Comparison of ENCODE assay signal across 17 cellular contexts in genomic region chr9:127506117-127506813, GRCh38. TPM values are rescaled to one million over a fixed set of nuclear protein-coding genes. Genes with fewer than 3 reads are reported as not detected.
DNase-seq lines count a peak whose midpoint lies in the region; ATAC-seq, FAIRE-seq and TF ChIP-seq lines count a peak whose summit lies in the region.
"Had no signal": no experiment of that assay in that cellular context is flagged by ENCODE, and none has a peak within 500 bp of the region (broad histone marks: within the 10 kb centered on the region; RNA-seq: fewer than 3 reads in every experiment).

No MANE protein-coding gene starts in this region.

- TF ChIP-seq EP300 in HepG2 (IDR thresholded peaks at IDR 0.05; ENCODE audit: low read depth in 2 of 2, low read length in 2 of 2) (no peak), HepG2 (CRISPR knock-in tag; IDR thresholded peaks at IDR 0.05; ENCODE audit: borderline replicate concordance) (no peak)

- H4K12ac ChIP-seq in trophoblast cell (ENCODE audit: low read depth, low read length): no peak overlapping the region

- TSS peak; percentile 60 for BruUV-seq in HepG2 (replicated peaks; lab: Mats Ljungman, UMichigan)

- H3K27me3 Mint-ChIP-seq in astrocyte (ENCODE audit: low read depth, unreplicated experiment): no peaks in the 10 kb centered on the region
- H3K27me3 Mint-ChIP-seq: activated CD4-positive, alpha-beta T cell treated with anti-CD3 and anti-CD28 coated beads for 36 hours; activated naive CD8-positive, alpha-beta T cell treated with anti-CD3 and anti-CD28 coated beads, Interleukin-2, amount 10 ng/mL, durations not matched to agents 7 days and 5 days; stimulated activated naive CD8-positive, alpha-beta T cell treated with anti-CD3 and anti-CD28 coated beads, Interleukin-15, Interleukin-2, amounts not matched to agents 100 ng/mL and 50 ng/mL, for 24 hours had no signal

- ATAC-seq in HepG2 (no peak), right lobe of liver (no peak)

- no peak overlapping the region for H2BK5ac ChIP-seq in trophoblast cell (ENCODE audit: low read depth, low read length, poor library complexity)

- H3K23ac ChIP-seq in trophoblast cell (ENCODE audit: low read length): no peak overlapping the region

- peaks cover 4% of the 10 kb centered on the region for H3K36me3 Mint-ChIP-seq in astrocyte (ENCODE audit: low read depth, unreplicated experiment)

- H3K79me2 ChIP-seq in HepG2 (ENCODE audit: insufficient read depth, low read length) (no peaks in the 10 kb centered on the region), astrocyte (ENCODE audit: insufficient read depth, low read length) (peaks cover 35% of the 10 kb centered on the region), trophoblast cell (ENCODE audit: control insufficient read depth, insufficient read depth, low read length, poor library complexity) (no peaks in the 10 kb centered on the region)

- H3K4me3 Mint-ChIP-seq in astrocyte (ENCODE audit: unreplicated experiment): no peak overlapping the region
- H3K4me3 Mint-ChIP-seq: activated CD4-positive, alpha-beta T cell treated with anti-CD3 and anti-CD28 coated beads for 36 hours; activated naive CD8-positive, alpha-beta T cell treated with anti-CD3 and anti-CD28 coated beads, Interleukin-2, amount 10 ng/mL, durations not matched to agents 7 days and 5 days; stimulated activated naive CD8-positive, alpha-beta T cell treated with anti-CD3 and anti-CD28 coated beads, Interleukin-15, Interleukin-2, amounts not matched to agents 100 ng/mL and 50 ng/mL, for 24 hours had no signal

- TF ChIP-seq RAD21 in HepG2 (CRISPR knock-in tag; IDR thresholded peaks at IDR 0.05): no peak

- WGBS in HepG2 (ENCODE audit: low lambda C conversion rate): 95% methylated on average over 10 of the region's 12 CpGs
- 82% methylated on average over 4 of the region's 12 CpGs for WGBS in right lobe of liver (ENCODE audit: insufficient coverage, low coverage, low lambda C conversion rate, missing lambda C conversion rate)
- WGBS in trophoblast cell (ENCODE audit: extremely low coverage, insufficient coverage, insufficient read length): no CpG with 5 or more reads among the region's 12 CpGs

- CTCF ChIA-PET in HepG2 (lab: Yijun Ruan, JAX; ENCODE audit: low intra/inter-chr PET ratio, low total read pairs): interaction anchor here (0.7 to 3.8 kb wide), 2 partner anchors 73 to 80 kb away, joined by 3 to 48 read pairs; no protein-coding TSS in a partner anchor

- TF ChIP-seq CTCF in HepG2 (CRISPR knock-in tag; IDR thresholded peaks at IDR 0.05) (no peak), right lobe of liver (IDR thresholded peaks at IDR 0.05) (no peak), astrocyte (IDR thresholded peaks at IDR 0.05; ENCODE audit: insufficient read depth, low read depth, low read length) (no peak)

- H3K4me1 ChIP-seq in HepG2 (ENCODE audit: insufficient read depth, low read length): no peaks in the 10 kb centered on the region
- H3K4me1 ChIP-seq in right lobe of liver: no peaks in the 10 kb centered on the region
- peaks cover 38% of the 10 kb centered on the region for H3K4me1 ChIP-seq in astrocyte (ENCODE audit: insufficient read depth, low read length)
- H3K4me1 ChIP-seq in trophoblast cell (ENCODE audit: control insufficient read depth in 1 of 2, insufficient read depth in 2 of 2, low read length in 2 of 2): peaks cover 9 to 15% of the 10 kb centered on the region in 2 experiments
- H3K4me1 ChIP-seq: Caco-2 had no signal

- H2BK120ac ChIP-seq in trophoblast cell (ENCODE audit: insufficient read depth, low read length, poor library complexity): no peak overlapping the region

- H3K36me3 ChIP-seq in HepG2 (replicated peaks in 1 of 2; ENCODE audit: control insufficient read depth in 1 of 2, insufficient read depth in 2 of 2, low read length in 2 of 2): peaks cover 6 to 26% of the 10 kb centered on the region in 2 experiments; a peak in 4 of 5 replicates
- no peaks in the 10 kb centered on the region for H3K36me3 ChIP-seq in right lobe of liver
- peaks cover 16% of the 10 kb centered on the region for H3K36me3 ChIP-seq in astrocyte (ENCODE audit: insufficient read depth, low read length)
- peaks cover 71 to 73% of the 10 kb centered on the region in 2 experiments for H3K36me3 ChIP-seq in trophoblast cell (ENCODE audit: control insufficient read depth in 1 of 2, insufficient read depth in 2 of 2, low read length in 2 of 2)

- peak overlapping the region; percentile 6 for H2BK12ac ChIP-seq in trophoblast cell (ENCODE audit: low read length)

- H3K4me3 ChIP-seq in HepG2 (replicated peaks in 1 of 3; ENCODE audit: insufficient read depth in 1 of 3, low read depth in 2 of 3, low read length in 3 of 3): no peak overlapping the region
- no peak overlapping the region for H3K4me3 ChIP-seq in right lobe of liver
- H3K4me3 ChIP-seq in astrocyte (ENCODE audit: insufficient read depth, low read depth, low read length): no peak overlapping the region
- H3K4me3 ChIP-seq in trophoblast cell (ENCODE audit: low read depth, low read length): no peak overlapping the region

- H3K18ac ChIP-seq in trophoblast cell (ENCODE audit: low read length): peak overlapping the region; percentile 27

- H2AFZ ChIP-seq in HepG2 (ENCODE audit: low read length) (no peak overlapping the region), astrocyte (ENCODE audit: low read depth, low read length) (no peak overlapping the region), trophoblast cell (ENCODE audit: insufficient read depth, low read length, poor library complexity) (no peak overlapping the region)

- H3K9me3 Mint-ChIP-seq in astrocyte (ENCODE audit: unreplicated experiment): no peaks in the 10 kb centered on the region
- H3K9me3 Mint-ChIP-seq: activated naive CD8-positive, alpha-beta T cell treated with anti-CD3 and anti-CD28 coated beads, Interleukin-2, amount 10 ng/mL, durations not matched to agents 7 days and 5 days; stimulated activated naive CD8-positive, alpha-beta T cell treated with anti-CD3 and anti-CD28 coated beads, Interleukin-15, Interleukin-2, amounts not matched to agents 100 ng/mL and 50 ng/mL, for 24 hours had no signal

- H3K79me1 ChIP-seq in trophoblast cell (ENCODE audit: low read length): peaks cover 2% of the 10 kb centered on the region

- H4K20me1 ChIP-seq in HepG2 (ENCODE audit: insufficient read depth, low read length) (0 out of 2 replicates have a peak, but pooled peaks cover 3% of the 10 kb centered on the region), astrocyte (ENCODE audit: insufficient read depth, low read length) (peaks cover 52% of the 10 kb centered on the region)

- FAIRE-seq in HepG2 (lab: Jason Lieb, UNC) (no peak), astrocyte (lab: Jason Lieb, UNC) (no peak)
- FAIRE-seq: small intestine had no signal

- POLR2A ChIA-PET in HepG2 (lab: Yijun Ruan, JAX): no interaction called here

- H2AK5ac ChIP-seq in trophoblast cell (ENCODE audit: low read length): peak overlapping the region; percentile 18

- in situ Hi-C loops in HepG2 (cut with HindIII; ENCODE audit: extremely low pct_ligation_motif_present, low pct_unique_long_range_greater_than_20kb): loop anchor here (10.0 kb wide), 2 partner anchors 229 to 419 kb away; partner anchors contain the start of gene TOR2A

- no peak overlapping the region for H3K27ac ChIP-seq in HepG2 (ENCODE audit: extremely low read length, insufficient read depth, low read length)
- H3K27ac ChIP-seq in right lobe of liver: no peak overlapping the region
- H3K27ac ChIP-seq in astrocyte (ENCODE audit: low read depth, low read length): peak overlapping the region; percentile 34
- no peak overlapping the region for H3K27ac ChIP-seq in trophoblast cell (ENCODE audit: low read depth, low read length)

- peak overlapping the region; percentile 69 for H3K27ac Mint-ChIP-seq in astrocyte (ENCODE audit: unreplicated experiment)
- H3K27ac Mint-ChIP-seq: activated CD4-positive, alpha-beta T cell treated with anti-CD3 and anti-CD28 coated beads for 36 hours; activated naive CD8-positive, alpha-beta T cell treated with anti-CD3 and anti-CD28 coated beads, Interleukin-2, amount 10 ng/mL, durations not matched to agents 7 days and 5 days; stimulated activated naive CD8-positive, alpha-beta T cell treated with anti-CD3 and anti-CD28 coated beads, Interleukin-15, Interleukin-2, amounts not matched to agents 100 ng/mL and 50 ng/mL, for 24 hours had no signal

- TF ChIP-seq POLR2A in HepG2 (IDR thresholded peaks at IDR 0.05; ENCODE audit: insufficient read depth in 1 of 2, low read depth in 2 of 2, low read length in 2 of 2): no peak
- TF ChIP-seq POLR2A in right lobe of liver (IDR thresholded peaks at IDR 0.05): no peak

- H4K91ac ChIP-seq in trophoblast cell (ENCODE audit: low read depth, low read length): no peak overlapping the region

- H3K27me3 ChIP-seq in HepG2 (ENCODE audit: control insufficient read depth in 1 of 2, insufficient read depth in 2 of 2, low read length in 2 of 2): no peaks in the 10 kb centered on the region
- no peaks in the 10 kb centered on the region for H3K27me3 ChIP-seq in right lobe of liver
- no peaks in the 10 kb centered on the region for H3K27me3 ChIP-seq in astrocyte (ENCODE audit: insufficient read depth, low read length)
- no peaks in the 10 kb centered on the region for H3K27me3 ChIP-seq in trophoblast cell (ENCODE audit: insufficient read depth, low read length)

- H3K4me1 Mint-ChIP-seq in astrocyte (ENCODE audit: low read depth, unreplicated experiment): peaks cover 12% of the 10 kb centered on the region
- H3K4me1 Mint-ChIP-seq: activated CD4-positive, alpha-beta T cell treated with anti-CD3 and anti-CD28 coated beads for 36 hours had no signal

- DNase-seq in HepG2 (ENCODE audit: low spot score): no peak
- DNase-seq in right lobe of liver: no peak
- no peak for DNase-seq in astrocyte (ENCODE audit: low read depth)
- no peak for DNase-seq in trophoblast cell
- no peak for DNase-seq in activated effector memory CD4-positive, alpha-beta T cell treated with anti-CD3 and anti-CD28 coated beads, Interleukin-2, amount 50 U/mL, for 16 hours
- no peak for DNase-seq in NCI-H146 (lab: John Stamatoyannopoulos, UW)
- DNase-seq in activated CD4-positive, alpha-beta T cell treated with anti-CD3 and anti-CD28 coated beads for 1 hour: no peak
- DNase-seq in NCI-H2081 (lab: John Stamatoyannopoulos, UW): no peak
- DNase-seq: activated T-cell treated with anti-CD3 and anti-CD28 coated beads for 4 hours, GF-D8, NCI-H1930, NCI-H748 treated with DMSO at 0.1 percent for 48 hours, small intestine had no signal

- H3K4me2 ChIP-seq in HepG2 (ENCODE audit: low read depth, low read length) (no peak overlapping the region), astrocyte (ENCODE audit: low read length) (no peak overlapping the region), trophoblast cell (ENCODE audit: low read length) (no peak overlapping the region)

- intact Hi-C loops in HepG2 (cut with micrococcal nuclease; ENCODE audit: unreplicated experiment): loop anchor here (10.0 kb wide), 1 partner anchor 219 kb away; no protein-coding TSS in a partner anchor
- intact Hi-C loops in right lobe of liver (cut with DNase I): loop anchor here (5.0 to 10.0 kb wide), 4 partner anchors 81 to 419 kb away; no protein-coding TSS in a partner anchor

- H3K9ac ChIP-seq in HepG2 (ENCODE audit: insufficient read depth, low read depth, low read length) (no peak overlapping the region), astrocyte (ENCODE audit: low read length) (peak overlapping the region; percentile 23), trophoblast cell (ENCODE audit: low read length) (no peak overlapping the region)

- H3K9me3 ChIP-seq in HepG2 (ENCODE audit: low read length) (no peaks in the 10 kb centered on the region), right lobe of liver (no peaks in the 10 kb centered on the region), astrocyte (ENCODE audit: insufficient read depth, low read depth, low read length) (no peaks in the 10 kb centered on the region), trophoblast cell (ENCODE audit: insufficient read depth, low read depth, low read length) (no peaks in the 10 kb centered on the region)
- H3K9me3 ChIP-seq: Caco-2 had no signal

- H3K14ac ChIP-seq in trophoblast cell (ENCODE audit: low read length): no peak overlapping the region

- H4K8ac ChIP-seq in trophoblast cell (ENCODE audit: low read depth, low read length): no peak overlapping the region

- no peak overlapping the region for H3K4ac ChIP-seq in trophoblast cell (ENCODE audit: low read depth, low read length)

RNA-seq across cellular contexts. Expression of gene LRSAM1, which starts 55.0 kb away (rescaled TPM):
- total RNA-seq in HepG2 (2016; rRNA removed; fragmentation: Illumina TruSeq; extraction: Trizol): 4.6 and 8.7 TPM in 2 replicates
- total RNA-seq in HepG2 (2016; cell fraction: cytosol; rRNA removed; fragmentation: Illumina TruSeq; extraction: Trizol; ENCODE audit: low read depth): 1.5 and 1.7 TPM in 2 replicates
- 4.2 and 9.8 TPM in 2 replicates for total RNA-seq in HepG2 (2016; cell fraction: insoluble cytoplasmic fraction; rRNA removed; fragmentation: Illumina TruSeq; extraction: Trizol)
- total RNA-seq in HepG2 (2016; cell fraction: membrane; rRNA removed; fragmentation: Illumina TruSeq; extraction: Trizol): 3.2 and 4.0 TPM in 2 replicates
- 9.5 and 16.9 TPM in 2 replicates for total RNA-seq in HepG2 (2016; cell fraction: nucleus; rRNA removed; fragmentation: Illumina TruSeq; extraction: Trizol)
- polyA plus RNA-seq in HepG2 (2011; rRNA removed): 10.2 and 12.2 TPM in 2 replicates
- 4.1 and 5.2 TPM in 2 replicates for polyA plus RNA-seq in HepG2 (2011; cell fraction: cytosol; rRNA removed)
- 68.4 and 76.1 TPM in 2 replicates for polyA plus RNA-seq in HepG2 (2011; cell fraction: nucleus; rRNA removed)
- 10.0 and 14.6 TPM in 2 replicates for polyA plus RNA-seq in HepG2 (2012)
- polyA plus RNA-seq in HepG2 (2016; cell fraction: cytosol; fragmentation: Illumina TruSeq; extraction: Trizol; ENCODE audit: low read depth): 1.2 and 1.5 TPM in 2 replicates
- 5.4 and 6.9 TPM in 2 replicates for polyA plus RNA-seq in HepG2 (2016; cell fraction: insoluble cytoplasmic fraction; fragmentation: Illumina TruSeq; extraction: Trizol; ENCODE audit: low read depth)
- 1.2 and 2.1 TPM in 2 replicates for polyA plus RNA-seq in HepG2 (2016; cell fraction: membrane; fragmentation: Illumina TruSeq; extraction: Trizol; ENCODE audit: low read depth)
- 21.9 and 22.1 TPM in 2 replicates for polyA plus RNA-seq in HepG2 (2016; cell fraction: nucleus; fragmentation: Illumina TruSeq; extraction: Trizol; ENCODE audit: insufficient read depth, low read depth)
- 7.6 and 11.4 TPM in 2 replicates for polyA minus RNA-seq in HepG2 (2011; rRNA and poly(A)+ RNA removed; ENCODE audit: low replicate concordance)
- 4.2 and 4.4 TPM in 2 replicates for polyA minus RNA-seq in HepG2 (2011; cell fraction: cytosol; rRNA and poly(A)+ RNA removed)
- 25.4 and 32.1 TPM in 2 replicates for polyA minus RNA-seq in HepG2 (2011; cell fraction: nucleus; rRNA and poly(A)+ RNA removed)
- total RNA-seq in right lobe of liver: 10 to 100 TPM in 5 of 6 experiments, 1 to 10 TPM in 1; 9.4 to 13.3 (median 12.1) TPM
- total RNA-seq in astrocyte: 18.7 and 22.2 TPM in 2 replicates
- 11.0 and 12.1 TPM in 2 replicates for polyA plus RNA-seq in trophoblast cell (2013)

RNA-seq across cellular contexts. Expression of gene RPL12, which starts 55.1 kb away (rescaled TPM):
- total RNA-seq in HepG2 (2016; rRNA removed; fragmentation: Illumina TruSeq; extraction: Trizol) (1,551 and 1,660 TPM in 2 replicates), right lobe of liver (100 to 1,000 TPM; 271 to 907 (median 364) TPM), astrocyte (1,037 and 1,189 TPM in 2 replicates)
- 6,549 and 6,971 TPM in 2 replicates for total RNA-seq in HepG2 (2016; cell fraction: cytosol; rRNA removed; fragmentation: Illumina TruSeq; extraction: Trizol; ENCODE audit: low read depth)
- total RNA-seq in HepG2 (2016; cell fraction: insoluble cytoplasmic fraction; rRNA removed; fragmentation: Illumina TruSeq; extraction: Trizol): 1,601 and 1,648 TPM in 2 replicates
- total RNA-seq in HepG2 (2016; cell fraction: membrane; rRNA removed; fragmentation: Illumina TruSeq; extraction: Trizol): 4,907 and 5,180 TPM in 2 replicates
- total RNA-seq in HepG2 (2016; cell fraction: nucleus; rRNA removed; fragmentation: Illumina TruSeq; extraction: Trizol): 525 and 558 TPM in 2 replicates
- polyA plus RNA-seq in HepG2 (2011; rRNA removed): 2,097 and 2,590 TPM in 2 replicates
- polyA plus RNA-seq in HepG2 (2011; cell fraction: cytosol; rRNA removed): 3,919 and 3,963 TPM in 2 replicates
- 619 and 713 TPM in 2 replicates for polyA plus RNA-seq in HepG2 (2011; cell fraction: nucleus; rRNA removed)
- polyA plus RNA-seq in HepG2 (2012): 2,179 and 2,497 TPM in 2 replicates
- 11,205 and 11,665 TPM in 2 replicates for polyA plus RNA-seq in HepG2 (2016; cell fraction: cytosol; fragmentation: Illumina TruSeq; extraction: Trizol; ENCODE audit: low read depth)
- polyA plus RNA-seq in HepG2 (2016; cell fraction: insoluble cytoplasmic fraction; fragmentation: Illumina TruSeq; extraction: Trizol; ENCODE audit: low read depth): 2,434 and 2,480 TPM in 2 replicates
- 6,884 and 7,463 TPM in 2 replicates for polyA plus RNA-seq in HepG2 (2016; cell fraction: membrane; fragmentation: Illumina TruSeq; extraction: Trizol; ENCODE audit: low read depth)
- 1,156 and 1,223 TPM in 2 replicates for polyA plus RNA-seq in HepG2 (2016; cell fraction: nucleus; fragmentation: Illumina TruSeq; extraction: Trizol; ENCODE audit: insufficient read depth, low read depth)
- polyA minus RNA-seq in HepG2 (2011; rRNA and poly(A)+ RNA removed; ENCODE audit: low replicate concordance): 706 and 1,371 TPM in 2 replicates
- polyA minus RNA-seq in HepG2 (2011; cell fraction: cytosol; rRNA and poly(A)+ RNA removed): 461 and 478 TPM in 2 replicates
- polyA minus RNA-seq in HepG2 (2011; cell fraction: nucleus; rRNA and poly(A)+ RNA removed): 198 and 299 TPM in 2 replicates
- polyA plus RNA-seq in trophoblast cell (2013): 2,008 and 2,121 TPM in 2 replicates
